8 cellular contexts compared by ENCODE assay signal in genomic region chr13:40116008-40116407, GRCh38.
DNase-seq lines count a peak whose midpoint lies in the region; ATAC-seq and TF ChIP-seq lines count a peak whose summit lies in the region.

No MANE protein-coding gene starts in this region.

- DNase-seq in stimulated activated naive CD4-positive, alpha-beta T cell treated with Interleukin-2 at 50 U/mL for 16 hours (lab: John Stamatoyannopoulos, UW) = peak; percentile 23
- DNase-seq in stimulated activated naive CD4-positive, alpha-beta T cell (lab: John Stamatoyannopoulos, UW) = no peak
- DNase-seq in HuH-7.5 (ENCODE audit: low spot score) (peak; percentile 15), left ventricle myocardium superior (no peak), spleen (no peak), UCSD-AML1 (lab: John Stamatoyannopoulos, UW; ENCODE audit: unreplicated experiment) (no peak)
- peak; percentile 19 for DNase-seq in activated effector memory CD4-positive, alpha-beta T cell treated with Interleukin-2 at 50 U/mL for 16 hours

- H3K36me3 ChIP-seq in spleen = no peaks in the 10 kb centered on the region

- ATAC-seq in left ventricle myocardium superior = peak; percentile 69
- no peak for ATAC-seq in GM19035 (IDR thresholded peaks at IDR 0.05; ENCODE audit: unreplicated experiment)

- no peak for TF ChIP-seq POLR2A in spleen (IDR thresholded peaks at IDR 0.05)

- no peaks in the 10 kb centered on the region for H3K27me3 ChIP-seq in spleen (replicated peaks in 1 of 7)

- no peak for TF ChIP-seq CTCF in spleen (IDR thresholded peaks at IDR 0.05 in 8 of 11, conservative IDR thresholded peaks at IDR 0.05 in 3 of 11)

- H3K27ac ChIP-seq in spleen = peak overlapping the region in 6 of 8 donors; percentile 16 to 69 (median 40)

- H3K4me3 ChIP-seq in spleen = no peak overlapping the region

- H3K9me3 ChIP-seq in spleen = peaks cover 0 to 7% (median 0%) of the 10 kb centered on the region in 8 donors

- intact Hi-C loops in left ventricle myocardium superior (cut with micrococcal nuclease) (no loop called here), spleen (cut with DNase I; ENCODE audit: low total_unique reads) (no loop called here)

- peaks cover 0 to 17% (median 0%) of the 10 kb centered on the region in 6 donors for H3K4me1 ChIP-seq in spleen

- WGBS in spleen, 5 donors = 46 to 66% (median 50%) methylated on average over 6 of the region's 6 CpGs

Comparison
In these comparisons a context has a peak if more than half of its experiments do, and no peak if none do; other contexts are left out.
1. DNase-seq: peak in stimulated activated naive CD4-positive, alpha-beta T cell treated with Interleukin-2 at 50 U/mL for 16 hours (single experiment), HuH-7.5 (single experiment) and activated effector memory CD4-positive, alpha-beta T cell treated with Interleukin-2 at 50 U/mL for 16 hours (single experiment); none in stimulated activated naive CD4-positive, alpha-beta T cell (0 of 6), left ventricle myocardium superior (single experiment), spleen (single experiment) and UCSD-AML1 (single experiment).